15 cellular contexts compared by ENCODE assay signal in genomic region chr11:36372101-36372767, GRCh38.
DNase-seq lines count a peak whose midpoint lies in the region; ATAC-seq and TF ChIP-seq lines count a peak whose summit lies in the region.
"Had no signal": no experiment of that assay in that cellular context is flagged by ENCODE, and none has a peak within 500 bp of the region (broad histone marks: within the 10 kb centered on the region; RNA-seq: fewer than 3 reads in every experiment).

No MANE protein-coding gene starts in this region.

- no peak overlapping the region for H3K4me2 ChIP-seq in mammary epithelial cell (ENCODE audit: insufficient read depth, low read depth, low read length)
- H3K4me2 ChIP-seq: KMS-11 had no signal

- H3K27me3 Mint-ChIP-seq in MCF 10A (ENCODE audit: insufficient read depth, unreplicated experiment), result no peaks in the 10 kb centered on the region

- in situ Hi-C loops in mammary epithelial cell (cut with MboI; ENCODE audit: low sequenced_read_pairs in 2 of 2), result no loop called here

- H3K4me3 ChIP-seq in mammary epithelial cell (replicated peaks in 1 of 3; ENCODE audit: insufficient read depth in 1 of 3, low read depth in 2 of 3, low read length in 3 of 3) (no peak overlapping the region), RWPE2 (ENCODE audit: severe bottlenecking) (no peak overlapping the region)
- H3K4me3 ChIP-seq: GM12878, lower lobe of right lung had no signal

- H3K27me3 ChIP-seq in mammary epithelial cell (ENCODE audit: insufficient read depth, low read length) (no peaks in the 10 kb centered on the region), RWPE2 (ENCODE audit: insufficient read depth, poor library complexity, severe bottlenecking) (no peaks in the 10 kb centered on the region)

- 84% methylated on average over 6 of the region's 6 CpGs for WGBS in mammary epithelial cell (ENCODE audit: low coverage, missing lambda C conversion rate)

- H3K4me1 ChIP-seq in mammary epithelial cell (ENCODE audit: insufficient read depth, low read length) (no peaks in the 10 kb centered on the region), RWPE2 (ENCODE audit: insufficient read depth, poor library complexity, severe bottlenecking) (peaks cover 18% of the 10 kb centered on the region)

- no peak overlapping the region for H2AFZ ChIP-seq in mammary epithelial cell (ENCODE audit: low read depth, low read length)

- no peak overlapping the region for H3K27ac ChIP-seq in mammary epithelial cell (ENCODE audit: insufficient read depth, low read depth, low read length)
- peak overlapping the region; percentile 58 for H3K27ac ChIP-seq in RWPE2 (ENCODE audit: poor library complexity, severe bottlenecking)
- peak overlapping the region; percentile 19 for H3K27ac ChIP-seq in temporal lobe (ENCODE audit: low read depth, low read length)
- H3K27ac ChIP-seq: KMS-11, lower lobe of right lung had no signal

- H3K9me3 ChIP-seq in mammary epithelial cell (replicated peaks; ENCODE audit: insufficient read depth, low read length) (no peaks in the 10 kb centered on the region), RWPE2 (ENCODE audit: severe bottlenecking) (no peaks in the 10 kb centered on the region)
- H3K9me3 ChIP-seq: lower lobe of right lung had no signal

- H3K4me3 Mint-ChIP-seq in MCF 10A (ENCODE audit: unreplicated experiment), result peak overlapping the region; percentile 4
- H3K4me3 Mint-ChIP-seq: activated naive CD4-positive, alpha-beta T cell treated with anti-CD3 and anti-CD28 coated beads, Interleukin-2, amount 50 U/mL, for 24 hours; dendritic cell treated with granulocyte-macrophage colony-stimulating factor and Interleukin-4, amounts not matched to agents 40 ng/mL and 50 ng/mL, for 4 days had no signal

- dilution Hi-C loops in mammary epithelial cell (cut with HindIII; ENCODE audit: low sequenced_read_pairs), result no loop called here

- H3K4me1 Mint-ChIP-seq in MCF 10A (ENCODE audit: insufficient read depth, unreplicated experiment), result peaks cover 10% of the 10 kb centered on the region

- no peaks in the 10 kb centered on the region for H3K9me3 Mint-ChIP-seq in MCF 10A (ENCODE audit: unreplicated experiment)
- H3K9me3 Mint-ChIP-seq: activated naive CD4-positive, alpha-beta T cell treated with anti-CD3 and anti-CD28 coated beads, Interleukin-2, amount 50 U/mL, for 24 hours; dendritic cell treated with granulocyte-macrophage colony-stimulating factor and Interleukin-4, amounts not matched to agents 40 ng/mL and 50 ng/mL, for 4 days had no signal

- CTCF ChIA-PET in MCF 10A (lab: Yijun Ruan, JAX) (interaction anchor here (0.9 to 1.2 kb wide), 2 partner anchors 11 to 17 kb away, joined by 3 read pairs; no protein-coding TSS in a partner anchor), mammary epithelial cell (lab: Charles Lee; ENCODE audit: low non-redundant PET) (no interaction called here)

- POLR2A ChIA-PET in MCF 10A (lab: Yijun Ruan, JAX), result interaction anchor here (0.5 to 0.9 kb wide), 2 partner anchors 9 to 593 kb away, joined by 3 read pairs; no protein-coding TSS in a partner anchor

- intact Hi-C loops in MCF 10A (cut with micrococcal nuclease), result loop anchor here (5.0 kb wide), 1 partner anchor 60 kb away; no protein-coding TSS in a partner anchor
- intact Hi-C loops in mammary epithelial cell (cut with micrococcal nuclease), result no loop called here

- H4K20me1 ChIP-seq in mammary epithelial cell (ENCODE audit: insufficient read depth, low read length), result no peaks in the 10 kb centered on the region

- ATAC-seq in RWPE2 (ENCODE audit: low read depth), result peak; percentile 66
- ATAC-seq: GM12878, lower lobe of right lung had no signal

- H3K36me3 ChIP-seq in mammary epithelial cell (ENCODE audit: insufficient read depth, low read length) (no peaks in the 10 kb centered on the region), RWPE2 (ENCODE audit: low read depth) (no peaks in the 10 kb centered on the region)
- H3K36me3 ChIP-seq: lower lobe of right lung had no signal

- peaks cover 6% of the 10 kb centered on the region for H3K79me2 ChIP-seq in mammary epithelial cell (ENCODE audit: insufficient read depth, low read length)

- no peaks in the 10 kb centered on the region for H3K36me3 Mint-ChIP-seq in MCF 10A (ENCODE audit: insufficient read depth, unreplicated experiment)
- H3K36me3 Mint-ChIP-seq: activated naive CD4-positive, alpha-beta T cell treated with anti-CD3 and anti-CD28 coated beads, Interleukin-2, amount 50 U/mL, for 24 hours had no signal

- peak; percentile 92 for DNase-seq in MCF 10A (ENCODE audit: unreplicated experiment)
- no peak for DNase-seq in mammary epithelial cell
- DNase-seq in RWPE2 (ENCODE audit: low spot score), result no peak
- peak; percentile 80 for DNase-seq in fibroblast of peridontal ligament (ENCODE audit: extremely low read depth)
- DNase-seq in effector CD4-positive, alpha-beta T cell, result no peak
- DNase-seq in kidney glomerular epithelial cell (lab: John Stamatoyannopoulos, UW), result no peak
- no peak for DNase-seq in stimulated activated CD4-positive, alpha-beta T cell treated with anti-CD3 and anti-CD28 coated beads, Interleukin-2, amount 100 ng/mL, for 24 hours
- DNase-seq: lower lobe of right lung, NCI-H2171, nucleus accumbens had no signal

- peak overlapping the region; percentile 0 for H3K27ac Mint-ChIP-seq in MCF 10A (ENCODE audit: low read depth, unreplicated experiment)
- H3K27ac Mint-ChIP-seq: activated naive CD4-positive, alpha-beta T cell treated with anti-CD3 and anti-CD28 coated beads, Interleukin-2, amount 50 U/mL, for 24 hours; dendritic cell treated with granulocyte-macrophage colony-stimulating factor and Interleukin-4, amounts not matched to agents 40 ng/mL and 50 ng/mL, for 4 days had no signal

- H3K9ac ChIP-seq in mammary epithelial cell (ENCODE audit: insufficient read depth, low read length), result no peak overlapping the region
- H3K9ac ChIP-seq: KMS-11 had no signal

- no peak for TF ChIP-seq CTCF in MCF 10A (IDR thresholded peaks at IDR 0.05; ENCODE audit: unreplicated experiment)
- no peak for TF ChIP-seq CTCF in mammary epithelial cell (conservative IDR thresholded peaks at IDR 0.05 in 1 of 2, IDR thresholded peaks at IDR 0.05 in 1 of 2; ENCODE audit: extremely low read depth in 1 of 2, insufficient read depth in 1 of 2, low read depth in 1 of 2, low read length in 2 of 2)
- TF ChIP-seq CTCF in RWPE2 (IDR thresholded peaks at IDR 0.05; ENCODE audit: poor library complexity, severe bottlenecking), result no peak

- BruUV-seq in MCF 10A (replicated peaks; lab: Mats Ljungman, UMichigan), result no TSS peak
- BruUV-seq in mammary epithelial cell (replicated peaks; lab: Mats Ljungman, UMichigan), result no TSS peak

Comparison
In these comparisons a context has a peak if more than half of its experiments do, and no peak if none do; other contexts are left out.
1. DNase-seq: peak in MCF 10A (single experiment) and fibroblast of peridontal ligament (single experiment); none in mammary epithelial cell (single experiment), RWPE2 (single experiment), effector CD4-positive, alpha-beta T cell (single experiment), kidney glomerular epithelial cell (single experiment) and stimulated activated CD4-positive, alpha-beta T cell treated with anti-CD3 and anti-CD28 coated beads, Interleukin-2, amount 100 ng/mL, for 24 hours (0 of 2).